ENCODE assay signal across 8 cellular contexts in genomic region chr16:67935402-67936123, GRCh38. TPM values are rescaled to one million over a fixed set of nuclear protein-coding genes. Genes with fewer than 3 reads are reported as not detected.
DNase-seq lines count a peak whose midpoint lies in the region; ATAC-seq, FAIRE-seq and TF ChIP-seq lines count a peak whose summit lies in the region.

No MANE protein-coding gene starts in this region.

- peak; percentile 27 for TF ChIP-seq CTCF in HepG2 (CRISPR knock-in tag; IDR thresholded peaks at IDR 0.05)

- TF ChIP-seq EP300 in HepG2 (IDR thresholded peaks at IDR 0.05; ENCODE audit: low read depth in 2 of 2, low read length in 2 of 2) (no peak), HepG2 (CRISPR knock-in tag; IDR thresholded peaks at IDR 0.05; ENCODE audit: borderline replicate concordance) (no peak; the same call in 1 of the 2 replicates)

- DNase-seq in CD1c-positive myeloid dendritic cell (ENCODE audit: extremely low spot score) (peak; percentile 89), NCI-H748 treated with DMSO at 0.1 percent for 48 hours (lab: John Stamatoyannopoulos, UW) (peak; percentile 90), dermis blood vessel endothelial cell (peak; percentile 93), HepG2 (ENCODE audit: low spot score) (peak; percentile 98)
- peak; percentile 93 to 94 for DNase-seq in activated CD4-positive, alpha-beta T cell treated with anti-CD3 and anti-CD28 coated beads, Interleukin-2, amount 50 U/mL, for 4 hours
- peak; percentile 88 to 89 for DNase-seq in stimulated activated CD4-positive, alpha-beta T cell treated with anti-CD3 and anti-CD28 coated beads, Interleukin-2, amount 100 ng/mL, for 48 hours

- peak; percentile 34; the same call in 1 of the 2 replicates for TF ChIP-seq RAD21 in HepG2 (CRISPR knock-in tag; IDR thresholded peaks at IDR 0.05)

- peaks cover 24% of the 10 kb centered on the region for H3K79me2 ChIP-seq in HepG2 (ENCODE audit: insufficient read depth, low read length)

- no peaks in the 10 kb centered on the region for H3K9me3 ChIP-seq in HepG2 (ENCODE audit: low read length)

- H3K36me3 ChIP-seq in HepG2 (replicated peaks in 1 of 2; ENCODE audit: control insufficient read depth in 1 of 2, insufficient read depth in 2 of 2, low read length in 2 of 2): peaks cover 2 to 3% of the 10 kb centered on the region in 2 experiments; a peak in 1 of 5 replicates

- POLR2A ChIA-PET in HepG2 (lab: Yijun Ruan, JAX): interaction anchor here (0.6 to 4.6 kb wide), 39 partner anchors 8 to 455 kb away, joined by 3 to 40 read pairs (median 4); partner anchors contain the start of genes ACD, ATP6V0D1, CTCF and DDX28

- H3K27me3 ChIP-seq in HepG2 (ENCODE audit: control insufficient read depth in 1 of 2, insufficient read depth in 2 of 2, low read length in 2 of 2): no peaks in the 10 kb centered on the region; a peak in 1 of 5 replicates

- peak overlapping the region; percentile 99 for H3K4me2 ChIP-seq in HepG2 (ENCODE audit: low read depth, low read length)

- H3K4me1 ChIP-seq in HepG2 (ENCODE audit: insufficient read depth, low read length): peaks cover 30% of the 10 kb centered on the region

- peak overlapping the region; percentile 86 to 97 (median 97) for H3K4me3 ChIP-seq in HepG2 (replicated peaks in 1 of 3; ENCODE audit: insufficient read depth in 1 of 3, low read depth in 2 of 3, low read length in 3 of 3)

- peak in 1 of 2 experiments; percentile 79; a peak in 2 of 4 replicates for TF ChIP-seq POLR2A in HepG2 (IDR thresholded peaks at IDR 0.05; ENCODE audit: insufficient read depth in 1 of 2, low read depth in 2 of 2, low read length in 2 of 2)

- peak; percentile 83 for ATAC-seq in GM19397 (IDR thresholded peaks at IDR 0.05; ENCODE audit: unreplicated experiment)
- ATAC-seq in HG03565 (IDR thresholded peaks at IDR 0.05; ENCODE audit: unreplicated experiment): peak; percentile 80
- peak; percentile 85 for ATAC-seq in HepG2

- WGBS in HepG2 (ENCODE audit: low lambda C conversion rate): 0% methylated on average over 25 of the region's 55 CpGs

- in situ Hi-C loops in HepG2 (cut with HindIII; ENCODE audit: extremely low pct_ligation_motif_present, low pct_unique_long_range_greater_than_20kb): loop anchor here (10.0 kb wide), 1 partner anchor 271 kb away; the partner anchor contains the start of genes ACD, C16orf86, ENKD1 and PARD6A

- intact Hi-C loops in HepG2 (cut with micrococcal nuclease; ENCODE audit: unreplicated experiment): loop anchor here (1.0 kb wide), 2 partner anchors 8 to 105 kb away; no protein-coding TSS in a partner anchor

- peak overlapping the region; percentile 92 for H3K9ac ChIP-seq in HepG2 (ENCODE audit: insufficient read depth, low read depth, low read length)

- peak; percentile 88 for FAIRE-seq in HepG2 (lab: Jason Lieb, UNC)

- H4K20me1 ChIP-seq in HepG2 (ENCODE audit: insufficient read depth, low read length): peaks cover 4% of the 10 kb centered on the region; the same call in 1 of the 2 replicates

- no TSS peak for BruUV-seq in HepG2 (replicated peaks; lab: Mats Ljungman, UMichigan)

- peak overlapping the region; percentile 70 for H3K27ac ChIP-seq in HepG2 (ENCODE audit: extremely low read length, insufficient read depth, low read length)

- H2AFZ ChIP-seq in HepG2 (ENCODE audit: low read length): no peak overlapping the region

- CTCF ChIA-PET in HepG2 (lab: Yijun Ruan, JAX; ENCODE audit: low intra/inter-chr PET ratio, low total read pairs): interaction anchor here (2.4 kb wide), 1 partner anchor 119 kb away, joined by 6 read pairs; no protein-coding TSS in a partner anchor

RNA-seq across cellular contexts. Expression of gene PSMB10, which starts 1.1 kb away (rescaled TPM):
- 46.8 and 95.8 TPM in 2 replicates for total RNA-seq in dermis blood vessel endothelial cell
- 65.9 and 71.3 TPM in 2 replicates for total RNA-seq in HepG2 (2016; rRNA removed; fragmentation: Illumina TruSeq; extraction: Trizol)
- total RNA-seq in HepG2 (2016; cell fraction: cytosol; rRNA removed; fragmentation: Illumina TruSeq; extraction: Trizol; ENCODE audit: low read depth): 135 and 146 TPM in 2 replicates
- 68.9 and 72.1 TPM in 2 replicates for total RNA-seq in HepG2 (2016; cell fraction: insoluble cytoplasmic fraction; rRNA removed; fragmentation: Illumina TruSeq; extraction: Trizol)
- 107 and 122 TPM in 2 replicates for total RNA-seq in HepG2 (2016; cell fraction: membrane; rRNA removed; fragmentation: Illumina TruSeq; extraction: Trizol)
- total RNA-seq in HepG2 (2016; cell fraction: nucleus; rRNA removed; fragmentation: Illumina TruSeq; extraction: Trizol): 28.4 and 28.5 TPM in 2 replicates
- 12.7 and 17.8 TPM in 2 replicates for polyA plus RNA-seq in HepG2 (2011; rRNA removed)
- polyA plus RNA-seq in HepG2 (2011; cell fraction: cytosol; rRNA removed): 15.3 and 32.0 TPM in 2 replicates
- 23.8 and 27.0 TPM in 2 replicates for polyA plus RNA-seq in HepG2 (2011; cell fraction: nucleus; rRNA removed)
- polyA plus RNA-seq in HepG2 (2012): 20.6 and 20.8 TPM in 2 replicates
- 128 and 158 TPM in 2 replicates for polyA plus RNA-seq in HepG2 (2016; cell fraction: cytosol; fragmentation: Illumina TruSeq; extraction: Trizol; ENCODE audit: low read depth)
- 65.0 and 66.8 TPM in 2 replicates for polyA plus RNA-seq in HepG2 (2016; cell fraction: insoluble cytoplasmic fraction; fragmentation: Illumina TruSeq; extraction: Trizol; ENCODE audit: low read depth)
- 86.7 and 90.6 TPM in 2 replicates for polyA plus RNA-seq in HepG2 (2016; cell fraction: membrane; fragmentation: Illumina TruSeq; extraction: Trizol; ENCODE audit: low read depth)
- polyA plus RNA-seq in HepG2 (2016; cell fraction: nucleus; fragmentation: Illumina TruSeq; extraction: Trizol; ENCODE audit: insufficient read depth, low read depth): 32.5 and 33.1 TPM in 2 replicates
- polyA minus RNA-seq in HepG2 (2011; rRNA and poly(A)+ RNA removed; ENCODE audit: low replicate concordance): 16.1 and 17.6 TPM in 2 replicates
- 5.4 and 12.7 TPM in 2 replicates for polyA minus RNA-seq in HepG2 (2011; cell fraction: cytosol; rRNA and poly(A)+ RNA removed)
- 7.2 and 9.8 TPM in 2 replicates for polyA minus RNA-seq in HepG2 (2011; cell fraction: nucleus; rRNA and poly(A)+ RNA removed)

RNA-seq across cellular contexts. Expression of gene CTRL, which starts 3.9 kb away (rescaled TPM):
- total RNA-seq in dermis blood vessel endothelial cell: 0.17 and 0.88 TPM in 2 replicates
- 1.1 and 2.7 TPM in 2 replicates for total RNA-seq in HepG2 (2016; rRNA removed; fragmentation: Illumina TruSeq; extraction: Trizol)
- 1.7 and 2.0 TPM in 2 replicates for total RNA-seq in HepG2 (2016; cell fraction: cytosol; rRNA removed; fragmentation: Illumina TruSeq; extraction: Trizol; ENCODE audit: low read depth)
- total RNA-seq in HepG2 (2016; cell fraction: insoluble cytoplasmic fraction; rRNA removed; fragmentation: Illumina TruSeq; extraction: Trizol): 1.9 and 2.5 TPM in 2 replicates
- 2.8 and 4.0 TPM in 2 replicates for total RNA-seq in HepG2 (2016; cell fraction: membrane; rRNA removed; fragmentation: Illumina TruSeq; extraction: Trizol)
- total RNA-seq in HepG2 (2016; cell fraction: nucleus; rRNA removed; fragmentation: Illumina TruSeq; extraction: Trizol): 2.4 and 3.4 TPM in 2 replicates
- 1.7 and 1.9 TPM in 2 replicates for polyA plus RNA-seq in HepG2 (2011; rRNA removed)
- 0.82 and 1.1 TPM in 2 replicates for polyA plus RNA-seq in HepG2 (2011; cell fraction: cytosol; rRNA removed)
- 8.1 and 10.3 TPM in 2 replicates for polyA plus RNA-seq in HepG2 (2011; cell fraction: nucleus; rRNA removed)
- 0.86 and 2.7 TPM in 2 replicates for polyA plus RNA-seq in HepG2 (2012)
- polyA plus RNA-seq in HepG2 (2016; cell fraction: cytosol; fragmentation: Illumina TruSeq; extraction: Trizol; ENCODE audit: low read depth): 2.1 and 2.2 TPM in 2 replicates
- polyA plus RNA-seq in HepG2 (2016; cell fraction: insoluble cytoplasmic fraction; fragmentation: Illumina TruSeq; extraction: Trizol; ENCODE audit: low read depth): 0.96 and 3.6 TPM in 2 replicates
- polyA plus RNA-seq in HepG2 (2016; cell fraction: membrane; fragmentation: Illumina TruSeq; extraction: Trizol; ENCODE audit: low read depth): 1.7 and 2.4 TPM in 2 replicates
- 6.3 and 7.8 TPM in 2 replicates for polyA plus RNA-seq in HepG2 (2016; cell fraction: nucleus; fragmentation: Illumina TruSeq; extraction: Trizol; ENCODE audit: insufficient read depth, low read depth)
- polyA minus RNA-seq in HepG2 (2011; rRNA and poly(A)+ RNA removed; ENCODE audit: low replicate concordance): 1.8 and 2.2 TPM in 2 replicates
- polyA minus RNA-seq in HepG2 (2011; cell fraction: cytosol; rRNA and poly(A)+ RNA removed): not detected in 2 replicates
- 0.90 and 2.0 TPM in 2 replicates for polyA minus RNA-seq in HepG2 (2011; cell fraction: nucleus; rRNA and poly(A)+ RNA removed)

RNA-seq across cellular contexts. Expression of gene LCAT, which starts 8.4 kb away (rescaled TPM):
- 3.3 and 6.5 TPM in 2 replicates for total RNA-seq in dermis blood vessel endothelial cell
- 13.2 and 36.1 TPM in 2 replicates for total RNA-seq in HepG2 (2016; rRNA removed; fragmentation: Illumina TruSeq; extraction: Trizol)
- total RNA-seq in HepG2 (2016; cell fraction: cytosol; rRNA removed; fragmentation: Illumina TruSeq; extraction: Trizol; ENCODE audit: low read depth): 21.4 and 35.2 TPM in 2 replicates
- total RNA-seq in HepG2 (2016; cell fraction: insoluble cytoplasmic fraction; rRNA removed; fragmentation: Illumina TruSeq; extraction: Trizol): 15.3 and 43.4 TPM in 2 replicates
- total RNA-seq in HepG2 (2016; cell fraction: membrane; rRNA removed; fragmentation: Illumina TruSeq; extraction: Trizol): 28.1 and 30.3 TPM in 2 replicates
- total RNA-seq in HepG2 (2016; cell fraction: nucleus; rRNA removed; fragmentation: Illumina TruSeq; extraction: Trizol): 38.4 and 54.9 TPM in 2 replicates
- polyA plus RNA-seq in HepG2 (2011; rRNA removed): 38.9 and 46.0 TPM in 2 replicates
- polyA plus RNA-seq in HepG2 (2011; cell fraction: cytosol; rRNA removed): 19.5 and 23.4 TPM in 2 replicates
- polyA plus RNA-seq in HepG2 (2011; cell fraction: nucleus; rRNA removed): 217 and 291 TPM in 2 replicates
- polyA plus RNA-seq in HepG2 (2012): 56.2 and 59.4 TPM in 2 replicates
- 28.0 and 29.1 TPM in 2 replicates for polyA plus RNA-seq in HepG2 (2016; cell fraction: cytosol; fragmentation: Illumina TruSeq; extraction: Trizol; ENCODE audit: low read depth)
- 16.8 and 22.2 TPM in 2 replicates for polyA plus RNA-seq in HepG2 (2016; cell fraction: insoluble cytoplasmic fraction; fragmentation: Illumina TruSeq; extraction: Trizol; ENCODE audit: low read depth)
- 27.6 and 33.3 TPM in 2 replicates for polyA plus RNA-seq in HepG2 (2016; cell fraction: membrane; fragmentation: Illumina TruSeq; extraction: Trizol; ENCODE audit: low read depth)
- 213 and 231 TPM in 2 replicates for polyA plus RNA-seq in HepG2 (2016; cell fraction: nucleus; fragmentation: Illumina TruSeq; extraction: Trizol; ENCODE audit: insufficient read depth, low read depth)
- polyA minus RNA-seq in HepG2 (2011; rRNA and poly(A)+ RNA removed; ENCODE audit: low replicate concordance): 3.9 and 39.1 TPM in 2 replicates
- polyA minus RNA-seq in HepG2 (2011; cell fraction: cytosol; rRNA and poly(A)+ RNA removed): 12.8 and 12.9 TPM in 2 replicates
- polyA minus RNA-seq in HepG2 (2011; cell fraction: nucleus; rRNA and poly(A)+ RNA removed): 24.2 and 31.6 TPM in 2 replicates

RNA-seq across cellular contexts. Expression of gene SLC12A4, which starts 32.9 kb away (rescaled TPM):
- total RNA-seq in dermis blood vessel endothelial cell (68.9 and 94.1 TPM in 2 replicates), HepG2 (2016; rRNA removed; fragmentation: Illumina TruSeq; extraction: Trizol) (23.1 and 65.1 TPM in 2 replicates)
- total RNA-seq in HepG2 (2016; cell fraction: cytosol; rRNA removed; fragmentation: Illumina TruSeq; extraction: Trizol; ENCODE audit: low read depth): 26.9 and 34.0 TPM in 2 replicates
- 17.0 and 65.2 TPM in 2 replicates for total RNA-seq in HepG2 (2016; cell fraction: insoluble cytoplasmic fraction; rRNA removed; fragmentation: Illumina TruSeq; extraction: Trizol)
- 31.5 and 34.1 TPM in 2 replicates for total RNA-seq in HepG2 (2016; cell fraction: membrane; rRNA removed; fragmentation: Illumina TruSeq; extraction: Trizol)
- 87.0 and 109 TPM in 2 replicates for total RNA-seq in HepG2 (2016; cell fraction: nucleus; rRNA removed; fragmentation: Illumina TruSeq; extraction: Trizol)
- polyA plus RNA-seq in HepG2 (2011; rRNA removed): 84.3 and 134 TPM in 2 replicates
- 42.1 and 54.3 TPM in 2 replicates for polyA plus RNA-seq in HepG2 (2011; cell fraction: cytosol; rRNA removed)
- 687 and 790 TPM in 2 replicates for polyA plus RNA-seq in HepG2 (2011; cell fraction: nucleus; rRNA removed)
- 66.6 and 79.4 TPM in 2 replicates for polyA plus RNA-seq in HepG2 (2012)
- 9.6 and 12.5 TPM in 2 replicates for polyA plus RNA-seq in HepG2 (2016; cell fraction: cytosol; fragmentation: Illumina TruSeq; extraction: Trizol; ENCODE audit: low read depth)
- 12.0 and 18.1 TPM in 2 replicates for polyA plus RNA-seq in HepG2 (2016; cell fraction: insoluble cytoplasmic fraction; fragmentation: Illumina TruSeq; extraction: Trizol; ENCODE audit: low read depth)
- polyA plus RNA-seq in HepG2 (2016; cell fraction: membrane; fragmentation: Illumina TruSeq; extraction: Trizol; ENCODE audit: low read depth): 17.2 and 19.1 TPM in 2 replicates
- 253 and 270 TPM in 2 replicates for polyA plus RNA-seq in HepG2 (2016; cell fraction: nucleus; fragmentation: Illumina TruSeq; extraction: Trizol; ENCODE audit: insufficient read depth, low read depth)
- polyA minus RNA-seq in HepG2 (2011; rRNA and poly(A)+ RNA removed; ENCODE audit: low replicate concordance): 74.6 and 238 TPM in 2 replicates
- 48.3 and 54.6 TPM in 2 replicates for polyA minus RNA-seq in HepG2 (2011; cell fraction: cytosol; rRNA and poly(A)+ RNA removed)
- 152 and 193 TPM in 2 replicates for polyA minus RNA-seq in HepG2 (2011; cell fraction: nucleus; rRNA and poly(A)+ RNA removed)

RNA-seq across cellular contexts. Expression of gene PSKH1, which starts 42.5 kb away (rescaled TPM):
- total RNA-seq in dermis blood vessel endothelial cell: 24.7 and 30.8 TPM in 2 replicates
- 8.4 and 12.9 TPM in 2 replicates for total RNA-seq in HepG2 (2016; rRNA removed; fragmentation: Illumina TruSeq; extraction: Trizol)
- 19.3 and 21.7 TPM in 2 replicates for total RNA-seq in HepG2 (2016; cell fraction: cytosol; rRNA removed; fragmentation: Illumina TruSeq; extraction: Trizol; ENCODE audit: low read depth)
- total RNA-seq in HepG2 (2016; cell fraction: insoluble cytoplasmic fraction; rRNA removed; fragmentation: Illumina TruSeq; extraction: Trizol): 11.2 and 11.8 TPM in 2 replicates
- total RNA-seq in HepG2 (2016; cell fraction: membrane; rRNA removed; fragmentation: Illumina TruSeq; extraction: Trizol): 29.0 and 30.2 TPM in 2 replicates
- 10.0 and 11.3 TPM in 2 replicates for total RNA-seq in HepG2 (2016; cell fraction: nucleus; rRNA removed; fragmentation: Illumina TruSeq; extraction: Trizol)
- 19.1 and 45.7 TPM in 2 replicates for polyA plus RNA-seq in HepG2 (2011; rRNA removed)
- 25.6 and 28.0 TPM in 2 replicates for polyA plus RNA-seq in HepG2 (2011; cell fraction: cytosol; rRNA removed)
- polyA plus RNA-seq in HepG2 (2011; cell fraction: nucleus; rRNA removed): 28.8 and 29.7 TPM in 2 replicates
- polyA plus RNA-seq in HepG2 (2012): 18.9 and 23.9 TPM in 2 replicates
- polyA plus RNA-seq in HepG2 (2016; cell fraction: cytosol; fragmentation: Illumina TruSeq; extraction: Trizol; ENCODE audit: low read depth): 17.3 and 28.4 TPM in 2 replicates
- 25.1 and 27.8 TPM in 2 replicates for polyA plus RNA-seq in HepG2 (2016; cell fraction: insoluble cytoplasmic fraction; fragmentation: Illumina TruSeq; extraction: Trizol; ENCODE audit: low read depth)
- 46.7 and 49.0 TPM in 2 replicates for polyA plus RNA-seq in HepG2 (2016; cell fraction: membrane; fragmentation: Illumina TruSeq; extraction: Trizol; ENCODE audit: low read depth)
- polyA plus RNA-seq in HepG2 (2016; cell fraction: nucleus; fragmentation: Illumina TruSeq; extraction: Trizol; ENCODE audit: insufficient read depth, low read depth): 19.1 and 27.5 TPM in 2 replicates
- 49.1 and 87.7 TPM in 2 replicates for polyA minus RNA-seq in HepG2 (2011; rRNA and poly(A)+ RNA removed; ENCODE audit: low replicate concordance)
- polyA minus RNA-seq in HepG2 (2011; cell fraction: cytosol; rRNA and poly(A)+ RNA removed): 17.5 and 18.7 TPM in 2 replicates
- 16.0 and 20.4 TPM in 2 replicates for polyA minus RNA-seq in HepG2 (2011; cell fraction: nucleus; rRNA and poly(A)+ RNA removed)

Comparison
In these comparisons a context has a peak if more than half of its experiments do, and no peak if none do; other contexts are left out.
1. Peak in every context shown above with its lines: DNase-seq, ATAC-seq, H3K4me3 ChIP-seq and H3K27ac ChIP-seq.